Comparison of ENCODE assay signal across 15 cellular contexts in the genomic region with DNA sequence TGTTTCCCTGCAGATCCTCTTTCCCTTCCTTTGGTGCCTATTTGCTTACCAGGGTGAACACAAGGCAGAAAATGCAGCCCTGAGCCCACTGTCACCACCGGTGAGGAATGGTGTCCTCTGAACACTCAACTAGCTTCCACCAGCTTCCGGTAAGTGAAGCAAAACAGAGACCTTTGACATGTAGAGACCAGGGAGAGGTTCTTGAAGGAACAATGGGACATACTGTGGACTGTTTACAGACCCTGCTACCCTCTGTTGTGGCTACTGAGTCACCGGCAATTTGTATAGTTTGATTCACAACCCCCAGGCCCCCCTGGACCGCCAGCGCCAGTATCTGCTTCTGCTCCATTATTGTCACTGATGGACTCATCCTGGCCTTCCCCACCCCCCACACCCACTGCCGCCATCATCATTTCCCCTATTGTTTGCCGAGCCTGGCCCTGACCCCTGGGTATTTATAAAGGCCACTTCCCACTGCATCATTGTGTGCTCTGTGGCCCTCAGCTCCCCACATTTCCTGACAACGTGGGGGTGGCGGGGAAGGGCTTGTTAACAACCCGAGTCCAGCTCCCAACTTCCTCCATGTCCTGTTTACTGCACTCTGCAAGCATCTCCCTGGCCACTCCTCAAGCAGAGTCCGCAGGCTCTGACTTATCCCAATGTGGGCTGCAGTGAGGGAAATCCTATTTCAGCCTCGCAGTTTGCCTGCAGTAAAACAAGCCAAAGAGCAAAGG.
DNase-seq lines count a peak whose midpoint lies in the region; ATAC-seq and TF ChIP-seq lines count a peak whose summit lies in the region.
"Had no signal": no experiment of that assay in that cellular context is flagged by ENCODE, and none has a peak within 500 bp of the region (broad histone marks: within the 10 kb centered on the region; RNA-seq: fewer than 3 reads in every experiment).

No MANE protein-coding gene starts in this region.

- H3K79me2 ChIP-seq in SK-N-SH (ENCODE audit: insufficient read depth) = no peaks in the 10 kb centered on the region

- no peak for TF ChIP-seq RAD21 in SK-N-SH (IDR thresholded peaks at IDR 0.05; ENCODE audit: low read length)

- 92% methylated on average over 12 of the region's 12 CpGs for WGBS in SK-N-SH (ENCODE audit: low lambda C conversion rate)

- no peaks in the 10 kb centered on the region for H3K27me3 Mint-ChIP-seq in activated naive CD8-positive, alpha-beta T cell treated with anti-CD3 and anti-CD28 coated beads, Interleukin-2, amount 50 U/mL, for 24 hours

- H3K4me2 ChIP-seq in SK-N-SH = no peak overlapping the region

- H3K9ac ChIP-seq in SK-N-SH = no peak overlapping the region

- intact Hi-C loops in left colon (cut with DNase I, micrococcal nuclease) (no loop called here), posterior vena cava (cut with DNase I) (no loop called here), ascending aorta (cut with DNase I) (loop anchor here (5.0 kb wide), 1 partner anchor 298 kb away; no protein-coding TSS in a partner anchor)

- H3K27ac Mint-ChIP-seq in activated naive CD8-positive, alpha-beta T cell treated with anti-CD3 and anti-CD28 coated beads, Interleukin-2, amount 50 U/mL, for 24 hours = peak overlapping the region; percentile 31
- H3K27ac Mint-ChIP-seq: activated naive CD4-positive, alpha-beta T cell treated with anti-CD3 and anti-CD28 coated beads, Interleukin-2, amount 50 U/mL, for 72 hours had no signal

- no peaks in the 10 kb centered on the region for H4K20me1 ChIP-seq in SK-N-SH (ENCODE audit: insufficient read depth)

- H3K9me3 ChIP-seq in ascending aorta (no peaks in the 10 kb centered on the region), SK-N-SH (no peaks in the 10 kb centered on the region)
- H3K9me3 ChIP-seq: HAP-1 had no signal

- DNase-seq in Daoy (ENCODE audit: low read depth) (peak; percentile 60), left colon (no peak), posterior vena cava (ENCODE audit: low spot score) (peak; percentile 83), ascending aorta (ENCODE audit: low spot score in 2 of 2) (no peak), OCI-M2 (lab: John Stamatoyannopoulos, UW; ENCODE audit: unreplicated experiment) (no peak), SK-N-SH (no peak)
- no peak for DNase-seq in activated naive CD8-positive, alpha-beta T cell treated with anti-CD3 and anti-CD28 coated beads, Interleukin-2, amount 50 U/mL, for 24 hours
- DNase-seq: activated CD4-positive, alpha-beta T cell treated with anti-CD3 and anti-CD28 coated beads, Interleukin-2, amount 50 U/mL, for 4 hours; cortex of kidney; DND-41; foreskin melanocyte; NCI-H82 had no signal

- no peak overlapping the region for H3K4me3 ChIP-seq in ascending aorta
- H3K4me3 ChIP-seq in SK-N-SH (ENCODE audit: low read depth in 2 of 2, low read length in 1 of 2) = no peak overlapping the region
- H3K4me3 ChIP-seq: HAP-1 had no signal

- H3K4me3 Mint-ChIP-seq in activated naive CD8-positive, alpha-beta T cell treated with anti-CD3 and anti-CD28 coated beads, Interleukin-2, amount 50 U/mL, for 24 hours = no peak overlapping the region

- no peaks in the 10 kb centered on the region for H3K9me3 Mint-ChIP-seq in activated naive CD8-positive, alpha-beta T cell treated with anti-CD3 and anti-CD28 coated beads, Interleukin-2, amount 50 U/mL, for 24 hours

- no peak overlapping the region for H2AFZ ChIP-seq in SK-N-SH (ENCODE audit: low read depth)

- no peaks in the 10 kb centered on the region for H3F3A ChIP-seq in SK-N-SH (replicated peaks; ENCODE audit: insufficient read depth)

- peaks cover 48% of the 10 kb centered on the region for H3K4me1 Mint-ChIP-seq in activated naive CD8-positive, alpha-beta T cell treated with anti-CD3 and anti-CD28 coated beads, Interleukin-2, amount 50 U/mL, for 24 hours

- TF ChIP-seq EP300 in SK-N-SH (IDR thresholded peaks at IDR 0.05; ENCODE audit: borderline replicate concordance in 1 of 2, low read depth in 1 of 2, low read length in 1 of 2) = no peak

- TF ChIP-seq CTCF in ascending aorta (IDR thresholded peaks at IDR 0.05) (no peak), SK-N-SH (IDR thresholded peaks at IDR 0.05) (no peak)

- no peak overlapping the region for H3K27ac ChIP-seq in ascending aorta
- no peak overlapping the region for H3K27ac ChIP-seq in SK-N-SH (ENCODE audit: low read depth in 2 of 2, low read length in 1 of 2)

- CTCF ChIA-PET in SK-N-SH (lab: Yijun Ruan, JAX) = interaction anchor here (1.0 to 1.9 kb wide), 8 partner anchors 9 to 298 kb away, joined by 3 to 5 read pairs (median 4); no protein-coding TSS in a partner anchor

- POLR2A ChIA-PET in SK-N-SH (lab: Yijun Ruan, JAX) = no interaction called here

- H3K4me1 ChIP-seq in ascending aorta (no peaks in the 10 kb centered on the region), SK-N-SH (ENCODE audit: control insufficient read depth in 1 of 2, insufficient read depth in 2 of 2, low read depth in 1 of 2, low read length in 1 of 2) (peaks cover 0 to 6% of the 10 kb centered on the region in 2 experiments; a peak in 1 of 4 replicates)
- H3K4me1 ChIP-seq: HAP-1 had no signal

- H3K36me3 Mint-ChIP-seq in activated naive CD8-positive, alpha-beta T cell treated with anti-CD3 and anti-CD28 coated beads, Interleukin-2, amount 50 U/mL, for 24 hours (ENCODE audit: low read depth) = peaks cover 3% of the 10 kb centered on the region

- ATAC-seq in activated naive CD8-positive, alpha-beta T cell treated with anti-CD3 and anti-CD28 coated beads, Interleukin-2, amount 50 U/mL, for 24 hours = peak; percentile 47
- ATAC-seq in left colon (peak; percentile 27), GM21528 (IDR thresholded peaks at IDR 0.05; ENCODE audit: low FRiP score, unreplicated experiment) (no peak)
- ATAC-seq: activated naive CD4-positive, alpha-beta T cell treated with anti-CD3 and anti-CD28 coated beads, Interleukin-2, amount 50 U/mL, for 72 hours had no signal

- no peaks in the 10 kb centered on the region for H3K9me2 ChIP-seq in SK-N-SH

- H3K27me3 ChIP-seq in ascending aorta (no peaks in the 10 kb centered on the region), SK-N-SH (ENCODE audit: insufficient read depth) (no peaks in the 10 kb centered on the region)

- H3K36me3 ChIP-seq in ascending aorta (no peaks in the 10 kb centered on the region), SK-N-SH (replicated peaks in 1 of 2; ENCODE audit: control insufficient read depth in 1 of 2, insufficient read depth in 2 of 2, low read length in 1 of 2) (no peaks in the 10 kb centered on the region)
- H3K36me3 ChIP-seq: HAP-1 had no signal

TF ChIP-seq in SK-N-SH, 30 proteins besides CTCF, POLR2A, EP300 and RAD21:
- TF ChIP-seq EZH2phosphoT487 (IDR thresholded peaks at IDR 0.05; ENCODE audit: borderline replicate concordance, low read depth) (no peak), JUND (IDR thresholded peaks at IDR 0.05) (no peak), FOXJ3 (CRISPR knock-in tag; IDR thresholded peaks at IDR 0.05) (no peak), SIN3A (IDR thresholded peaks at IDR 0.05; ENCODE audit: borderline replicate concordance, low read depth, low read length) (no peak), FOSL2 (IDR thresholded peaks at IDR 0.05; ENCODE audit: borderline replicate concordance, low read depth) (no peak), RXRA (IDR thresholded peaks at IDR 0.05; ENCODE audit: borderline replicate concordance, low read depth) (no peak), MEF2A (IDR thresholded peaks at IDR 0.05; ENCODE audit: borderline replicate concordance, low read depth) (no peak), TAF1 (IDR thresholded peaks at IDR 0.05; ENCODE audit: borderline replicate concordance, low read depth, low read length) (no peak), GABPA (IDR thresholded peaks at IDR 0.05; ENCODE audit: low read depth) (no peak)

Comparison
In these comparisons a context has a peak if more than half of its experiments do, and no peak if none do; other contexts are left out.
1. DNase-seq: peak in Daoy (single experiment) and posterior vena cava (single experiment); none in activated naive CD8-positive, alpha-beta T cell treated with anti-CD3 and anti-CD28 coated beads, Interleukin-2, amount 50 U/mL, for 24 hours (single experiment), left colon (0 of 2), ascending aorta (0 of 2), OCI-M2 (single experiment) and SK-N-SH (single experiment).